Comparison of ENCODE assay signal across 21 cellular contexts in the genomic region with DNA sequence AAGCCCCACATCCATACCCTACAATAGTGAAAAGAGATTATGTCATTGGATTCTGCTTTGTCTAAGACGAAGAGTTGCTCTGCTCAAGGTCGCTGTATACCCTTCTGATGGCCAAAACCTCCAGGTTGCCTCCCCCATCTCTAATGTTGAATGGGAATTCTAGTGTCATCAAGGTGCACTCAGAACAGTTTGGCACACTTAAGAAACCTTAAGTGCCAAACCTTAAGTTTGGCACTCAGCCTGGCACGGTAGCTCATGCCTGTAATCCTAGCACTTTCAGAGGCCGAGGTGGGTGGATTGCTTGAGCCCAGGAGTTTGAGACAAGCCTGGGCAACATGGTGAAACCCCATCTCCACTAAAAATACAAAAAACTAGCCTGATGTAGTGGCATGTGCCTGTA.
"Had no signal": no experiment of that assay in that cellular context is flagged by ENCODE, and none has a peak within 500 bp of the region (broad histone marks: within the 10 kb centered on the region; RNA-seq: fewer than 3 reads in every experiment).

No MANE protein-coding gene starts in this region.

- H3K9me3 ChIP-seq: SJCRH30 had no signal

- ATAC-seq: K562, SK-N-SH treated with all-trans-retinoic acid at 6 μM for 48 hours had no signal

- H3K27ac Mint-ChIP-seq: IgD-negative memory B cell had no signal

- H3K4me3 ChIP-seq: K562, SJCRH30 had no signal

- FAIRE-seq: HTR-8/SVneo, K562, RCC 7860 had no signal

- H3K4me1 Mint-ChIP-seq: IgD-negative memory B cell had no signal

- DNase-seq: Kasumi-1, MM.1S, NCI-H1092 treated with DMSO at 0.1 percent for 48 hours, NCI-H1436, NCI-H187, NCI-H2029, NCI-H2081 treated with DMSO at 0.1 percent for 48 hours, NCI-H2227 treated with DMSO at 0.1 percent for 48 hours, NCI-H524 treated with DMSO at 0.1 percent for 48 hours, NCI-H69, NCI-H774, RPMI8226, SHP77, SJCRH30 had no signal

- H3K4me3 Mint-ChIP-seq: IgD-negative memory B cell had no signal

- H3K4me1 ChIP-seq: SJCRH30 had no signal

- H3K27me3 ChIP-seq: SJCRH30 had no signal

- H3K36me3 ChIP-seq: SJCRH30 had no signal

- H3K27ac ChIP-seq: HL-60, KMS-11, SJCRH30 had no signal

- H3K36me3 Mint-ChIP-seq: IgD-negative memory B cell had no signal

- H3K27me3 Mint-ChIP-seq: IgD-negative memory B cell had no signal
